Comparison of ENCODE assay signal across 18 cellular contexts in the genomic region with DNA sequence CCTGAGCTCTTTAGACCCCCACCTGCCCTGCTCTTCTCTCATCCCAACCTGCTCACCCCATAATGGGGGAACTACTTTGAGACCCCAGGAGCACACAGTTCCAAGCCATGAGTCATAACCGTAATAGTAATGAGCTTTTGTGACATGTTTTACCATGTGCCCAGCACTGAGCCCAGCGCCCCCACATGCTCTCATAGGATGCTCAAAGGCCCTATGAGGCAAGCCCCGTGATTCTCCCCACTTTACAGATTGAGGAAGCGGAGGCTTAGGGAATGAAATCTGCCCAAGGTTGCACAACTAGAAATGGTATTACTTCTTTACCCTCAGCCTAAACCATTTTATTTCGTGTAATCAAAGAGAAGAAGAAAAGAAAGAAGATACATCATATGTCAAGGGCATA. TPM values are rescaled to one million over a fixed set of nuclear protein-coding genes. Genes with fewer than 3 reads are reported as not detected.
A peak's percentile ranks its signal among the peaks of the same experiment; 100 is the strongest.
DNase-seq lines count a peak whose midpoint lies in the region; ATAC-seq, FAIRE-seq and TF ChIP-seq lines count a peak whose summit lies in the region.
"Had no signal": no experiment of that assay in that cellular context is flagged by ENCODE, and none has a peak within 500 bp of the region (broad histone marks: within the 10 kb centered on the region; RNA-seq: fewer than 3 reads in every experiment).

No MANE protein-coding gene starts in this region.

- H3K4me3 ChIP-seq in Peyer's patch (no peak overlapping the region), hepatocyte (no peak overlapping the region)
- H3K4me3 ChIP-seq: MG63, SJSA1 had no signal

- no peak for FAIRE-seq in GM12891 (lab: Jason Lieb, UNC)

- DNase-seq in GM12891 (ENCODE audit: insufficient read length, low spot score) (no peak), Peyer's patch (no peak), hepatocyte (ENCODE audit: low spot score) (no peak), foreskin melanocyte (no peak), HEK293T (ENCODE audit: extremely low spot score) (no peak), endothelial cell (ENCODE audit: low spot score) (no peak)
- DNase-seq: activated CD4-positive, alpha-beta T cell treated with anti-CD3 and anti-CD28 coated beads for 36 hours; activated effector memory CD4-positive, alpha-beta T cell treated with Interleukin-2 at 50 U/mL for 16 hours; amniotic stem cell; H9; MG63; midbrain; NCI-H2029 treated with DMSO at 0.1 percent for 48 hours; nucleus accumbens; stimulated activated naive CD4-positive, alpha-beta T cell treated with Interleukin-2 at 50 U/mL for 16 hours had no signal

- no peaks in the 10 kb centered on the region for H3K27me3 Mint-ChIP-seq in stimulated activated memory B cell treated with anti-CD40 and anti-IgM and Interleukin-4, amounts not matched to agents 10 μg/mL and 1 μg/mL and 100 μg/mL, for 72 hours
- peaks cover 6% of the 10 kb centered on the region for H3K27me3 Mint-ChIP-seq in endothelial cell (ENCODE audit: unreplicated experiment)

- H3K27ac Mint-ChIP-seq in stimulated activated memory B cell treated with anti-CD40 and anti-IgM and Interleukin-4, amounts not matched to agents 10 μg/mL and 1 μg/mL and 100 μg/mL, for 72 hours: peak overlapping the region; percentile 84
- H3K27ac Mint-ChIP-seq in endothelial cell (ENCODE audit: unreplicated experiment): no peak overlapping the region
- H3K27ac Mint-ChIP-seq: activated CD4-positive, alpha-beta T cell treated with anti-CD3 and anti-CD28 coated beads for 36 hours; T-helper 2 cell treated with Interferon-gamma antibody and Interleukin-4, amounts not matched to agents 5 μg/mL and 100 μg/mL, for 36 hours had no signal

- no peak for ATAC-seq in stimulated activated memory B cell treated with anti-CD40 and anti-IgM and Interleukin-4, amounts not matched to agents 10 μg/mL and 1 μg/mL and 100 μg/mL, for 72 hours
- ATAC-seq: activated CD4-positive, alpha-beta T cell treated with anti-CD3 and anti-CD28 coated beads for 36 hours had no signal

- no peaks in the 10 kb centered on the region for H3K9me3 Mint-ChIP-seq in stimulated activated memory B cell treated with anti-CD40 and anti-IgM and Interleukin-4, amounts not matched to agents 10 μg/mL and 1 μg/mL and 100 μg/mL, for 72 hours
- no peaks in the 10 kb centered on the region for H3K9me3 Mint-ChIP-seq in endothelial cell (ENCODE audit: unreplicated experiment)
- H3K9me3 Mint-ChIP-seq: H9; T-helper 2 cell treated with Interferon-gamma antibody and Interleukin-4, amounts not matched to agents 5 μg/mL and 100 μg/mL, for 36 hours had no signal

- H3K4me2 ChIP-seq in hepatocyte: peak overlapping the region; percentile 70

- 93% methylated on average over 5 of the region's 5 CpGs for WGBS in hepatocyte (ENCODE audit: low lambda C conversion rate, missing lambda C conversion rate)

- peaks cover 53% of the 10 kb centered on the region for H3K36me3 Mint-ChIP-seq in stimulated activated memory B cell treated with anti-CD40 and anti-IgM and Interleukin-4, amounts not matched to agents 10 μg/mL and 1 μg/mL and 100 μg/mL, for 72 hours
- no peaks in the 10 kb centered on the region for H3K36me3 Mint-ChIP-seq in endothelial cell (ENCODE audit: low read depth, unreplicated experiment)

- TF ChIP-seq POLR2A in GM12891 (IDR thresholded peaks at IDR 0.05; ENCODE audit: low read depth, low read length) (no peak), Peyer's patch (IDR thresholded peaks at IDR 0.05) (no peak)

- no peaks in the 10 kb centered on the region for H3K9me2 ChIP-seq in hepatocyte (replicated peaks; ENCODE audit: insufficient read depth)

- peaks cover 100% of the 10 kb centered on the region for H3K4me1 Mint-ChIP-seq in stimulated activated memory B cell treated with anti-CD40 and anti-IgM and Interleukin-4, amounts not matched to agents 10 μg/mL and 1 μg/mL and 100 μg/mL, for 72 hours
- H3K4me1 Mint-ChIP-seq in endothelial cell (ENCODE audit: unreplicated experiment): peaks cover 37% of the 10 kb centered on the region

- CTCF ChIA-PET in HEK293T (lab: Yijun Ruan, JAX): interaction anchor here (1.0 kb wide), 1 partner anchor 53 kb away, joined by 4 read pairs; no protein-coding TSS in a partner anchor

- H3K27me3 ChIP-seq in Peyer's patch (no peaks in the 10 kb centered on the region), hepatocyte (no peaks in the 10 kb centered on the region)

- no peaks in the 10 kb centered on the region for H3K36me3 ChIP-seq in Peyer's patch
- H3K36me3 ChIP-seq in hepatocyte (replicated peaks; ENCODE audit: insufficient read depth, low read depth): no peaks in the 10 kb centered on the region
- H3K36me3 ChIP-seq: MG63, SJSA1 had no signal

- H3K79me2 ChIP-seq in hepatocyte: peaks cover 83% of the 10 kb centered on the region

- TF ChIP-seq CTCF in Peyer's patch (IDR thresholded peaks at IDR 0.05) (no peak), hepatocyte (IDR thresholded peaks at IDR 0.05; ENCODE audit: poor library complexity) (no peak), endothelial cell (IDR thresholded peaks at IDR 0.05; ENCODE audit: unreplicated experiment) (no peak)

- H3K4me1 ChIP-seq in Peyer's patch (peaks cover 0 to 45% (median 16%) of the 10 kb centered on the region in 4 donors), hepatocyte (ENCODE audit: insufficient read depth) (peaks cover 49% of the 10 kb centered on the region)

- H3K27ac ChIP-seq in Peyer's patch: peak overlapping the region in 3 of 4 donors; percentile 60 to 74 (median 73)
- peak overlapping the region; percentile 82 for H3K27ac ChIP-seq in hepatocyte
- H3K27ac ChIP-seq: SJSA1 had no signal

- H3K9me3 ChIP-seq in Peyer's patch: no peaks in the 10 kb centered on the region
- no peaks in the 10 kb centered on the region for H3K9me3 ChIP-seq in hepatocyte (ENCODE audit: low read depth)
- H3K9me3 ChIP-seq: MG63, SJSA1 had no signal

- no peak overlapping the region for H2AFZ ChIP-seq in hepatocyte

- H3K4me3 Mint-ChIP-seq in stimulated activated memory B cell treated with anti-CD40 and anti-IgM and Interleukin-4, amounts not matched to agents 10 μg/mL and 1 μg/mL and 100 μg/mL, for 72 hours: peak overlapping the region; percentile 42
- H3K4me3 Mint-ChIP-seq in endothelial cell (ENCODE audit: unreplicated experiment): no peak overlapping the region
- H3K4me3 Mint-ChIP-seq: activated CD4-positive, alpha-beta T cell treated with anti-CD3 and anti-CD28 coated beads for 36 hours; T-helper 2 cell treated with Interferon-gamma antibody and Interleukin-4, amounts not matched to agents 5 μg/mL and 100 μg/mL, for 36 hours had no signal

- POLR2A ChIA-PET in HEK293T (lab: Yijun Ruan, JAX): interaction anchor here (1.0 kb wide), 1 partner anchor 25 kb away, joined by 5 read pairs; a partner anchor contains a TSS

- H4K20me1 ChIP-seq in hepatocyte (ENCODE audit: insufficient read depth, poor library complexity, severe bottlenecking): no peaks in the 10 kb centered on the region

TF ChIP-seq in GM12891, 5 proteins besides CTCF, POLR2A, EP300 and RAD21:
- TF ChIP-seq SPI1 (IDR thresholded peaks at IDR 0.05; ENCODE audit: low read depth, low read length): peak; percentile 27
- TF ChIP-seq PAX5 (IDR thresholded peaks at IDR 0.05; ENCODE audit: insufficient read depth, low read length, severe bottlenecking): no peak

TF ChIP-seq in HEK293T, 16 proteins besides CTCF, POLR2A, EP300 and RAD21:
- TF ChIP-seq FOXK2 (IDR thresholded peaks at IDR 0.05) (no peak), ZNF384 (IDR thresholded peaks at IDR 0.05) (no peak), FOXA1 (IDR thresholded peaks at IDR 0.05) (no peak), SUZ12 (IDR thresholded peaks at IDR 0.05) (no peak), HDGF (IDR thresholded peaks at IDR 0.05; ENCODE audit: borderline replicate concordance) (no peak), L3MBTL2 (conservative IDR thresholded peaks at IDR 0.05) (no peak), BHLHE40 (IDR thresholded peaks at IDR 0.05; ENCODE audit: borderline replicate concordance) (no peak), SP1 (IDR thresholded peaks at IDR 0.05) (no peak), NFRKB (IDR thresholded peaks at IDR 0.05) (no peak)

RNA-seq across cellular contexts. Expression of a gene that starts 24.3 kb away (rescaled TPM):
- polyA plus RNA-seq in GM12891 (2012; ENCODE audit: low read depth, missing spikeins): 10.6 TPM
- total RNA-seq in Peyer's patch: 10 to 100 TPM; 35.4 to 94.9 (median 68.8) TPM
- 11.6 and 14.4 TPM in 2 replicates for total RNA-seq in hepatocyte
- polyA plus RNA-seq in hepatocyte: 18.4 and 22.6 TPM in 2 replicates
- 9.6 TPM for total RNA-seq in endothelial cell (ENCODE audit: unreplicated experiment)
